22 cellular contexts compared by ENCODE assay signal in genomic region chr1:81410351-81410750, GRCh38.
"Had no signal": no experiment of that assay in that cellular context is flagged by ENCODE, and none has a peak within 500 bp of the region (broad histone marks: within the 10 kb centered on the region; RNA-seq: fewer than 3 reads in every experiment).

No MANE protein-coding gene starts in this region.

- H3K27me3 ChIP-seq: breast epithelium, sigmoid colon, stomach, suprapubic skin, tibial nerve had no signal

- H3K9me3 Mint-ChIP-seq: activated T-helper 17 cell treated with anti-CD3 and anti-CD28 coated beads, Interleukin-2, amount 50 U/mL, for 72 hours; stimulated activated memory B cell treated with anti-CD40 and anti-IgM and Interleukin-4, amounts not matched to agents 10 μg/mL and 1 μg/mL and 100 μg/mL, for 72 hours had no signal

- DNase-seq: activated CD4-positive, alpha-beta T cell treated with anti-CD3 and anti-CD28 coated beads for 1 hour; activated CD4-positive, alpha-beta T cell treated with anti-CD3 and anti-CD28 coated beads, Interleukin-2, amount 50 U/mL, for 1 hour; activated CD8-positive, alpha-beta T cell treated with anti-CD3 and anti-CD28 coated beads, Interleukin-2, amount 10 ng/mL, durations not matched to agents 7 days and 5 days; activated naive CD4-positive, alpha-beta T cell; cortex of kidney; immature natural killer cell; kidney glomerular epithelial cell; sigmoid colon; stimulated activated CD4-positive, alpha-beta T cell treated with anti-CD3 and anti-CD28 coated beads, Interleukin-15, amount 100 ng/mL, for 24 hours; stomach; T-helper 1 cell; WERI-Rb-1 had no signal

- H3K36me3 Mint-ChIP-seq: activated naive CD8-positive, alpha-beta T cell; immature natural killer cell; natural killer cell treated with Interleukin-12 subunit alpha and Interleukin-12 subunit beta and Interleukin-15 and Interleukin-18, amount 100 ng/mL, for 72 hours; stimulated activated memory B cell treated with anti-CD40 and anti-IgM and Interleukin-4, amounts not matched to agents 10 μg/mL and 1 μg/mL and 100 μg/mL, for 72 hours had no signal

- H3K27ac ChIP-seq: breast epithelium, epithelial cell of prostate, parathyroid adenoma, sigmoid colon, stomach, suprapubic skin, tibial nerve, WERI-Rb-1 had no signal

- H2AFZ ChIP-seq: parathyroid adenoma had no signal

- ATAC-seq: activated CD8-positive, alpha-beta T cell treated with anti-CD3 and anti-CD28 coated beads, Interleukin-2, amount 10 ng/mL, durations not matched to agents 7 days and 5 days; activated T-helper 17 cell treated with anti-CD3 and anti-CD28 coated beads, Interleukin-2, amount 50 U/mL, for 72 hours; natural killer cell treated with Interleukin-12 subunit alpha and Interleukin-12 subunit beta and Interleukin-15 and Interleukin-18, amount 100 ng/mL, for 72 hours; stimulated activated memory B cell treated with anti-CD40 and anti-IgM and Interleukin-4, amounts not matched to agents 10 μg/mL and 1 μg/mL and 100 μg/mL, for 72 hours had no signal

- H3K4me2 ChIP-seq: smooth muscle cell had no signal

- H3K79me2 ChIP-seq: parathyroid adenoma had no signal

- H3K27me3 Mint-ChIP-seq: activated naive CD8-positive, alpha-beta T cell; activated T-helper 17 cell treated with anti-CD3 and anti-CD28 coated beads, Interleukin-2, amount 50 U/mL, for 72 hours; natural killer cell treated with Interleukin-12 subunit alpha and Interleukin-12 subunit beta and Interleukin-15 and Interleukin-18, amount 100 ng/mL, for 72 hours; stimulated activated memory B cell treated with anti-CD40 and anti-IgM and Interleukin-4, amounts not matched to agents 10 μg/mL and 1 μg/mL and 100 μg/mL, for 72 hours had no signal

- H3K27ac Mint-ChIP-seq: activated CD8-positive, alpha-beta T cell treated with anti-CD3 and anti-CD28 coated beads, Interleukin-2, amount 10 ng/mL, durations not matched to agents 7 days and 5 days; activated naive CD8-positive, alpha-beta T cell; activated T-helper 17 cell treated with anti-CD3 and anti-CD28 coated beads, Interleukin-2, amount 50 U/mL, for 72 hours; immature natural killer cell; natural killer cell treated with Interleukin-12 subunit alpha and Interleukin-12 subunit beta and Interleukin-15 and Interleukin-18, amount 100 ng/mL, for 72 hours; stimulated activated memory B cell treated with anti-CD40 and anti-IgM and Interleukin-4, amounts not matched to agents 10 μg/mL and 1 μg/mL and 100 μg/mL, for 72 hours had no signal

- H3K4me1 ChIP-seq: breast epithelium, parathyroid adenoma had no signal

- H3K4me3 Mint-ChIP-seq: activated CD8-positive, alpha-beta T cell treated with anti-CD3 and anti-CD28 coated beads, Interleukin-2, amount 10 ng/mL, durations not matched to agents 7 days and 5 days; activated naive CD8-positive, alpha-beta T cell; activated T-helper 17 cell treated with anti-CD3 and anti-CD28 coated beads, Interleukin-2, amount 50 U/mL, for 72 hours; immature natural killer cell; natural killer cell treated with Interleukin-12 subunit alpha and Interleukin-12 subunit beta and Interleukin-15 and Interleukin-18, amount 100 ng/mL, for 72 hours; stimulated activated memory B cell treated with anti-CD40 and anti-IgM and Interleukin-4, amounts not matched to agents 10 μg/mL and 1 μg/mL and 100 μg/mL, for 72 hours had no signal

- H3K36me3 ChIP-seq: breast epithelium, sigmoid colon, stomach, suprapubic skin, tibial nerve, WERI-Rb-1 had no signal

- H3K9me3 ChIP-seq: breast epithelium, sigmoid colon, stomach, suprapubic skin, tibial nerve had no signal

- H3K4me1 Mint-ChIP-seq: activated T-helper 17 cell treated with anti-CD3 and anti-CD28 coated beads, Interleukin-2, amount 50 U/mL, for 72 hours; immature natural killer cell had no signal

- H3K4me3 ChIP-seq: breast epithelium, sigmoid colon, smooth muscle cell, stomach, suprapubic skin, tibial nerve had no signal
